ENCODE assay signal across 20 cellular contexts in genomic region chr3:128841926-128842920, GRCh38. TPM values are rescaled to one million over a fixed set of nuclear protein-coding genes. Genes with fewer than 3 reads are reported as not detected.
DNase-seq lines count a peak whose midpoint lies in the region; ATAC-seq, FAIRE-seq and TF ChIP-seq lines count a peak whose summit lies in the region.
"Had no signal": no experiment of that assay in that cellular context is flagged by ENCODE, and none has a peak within 500 bp of the region (broad histone marks: within the 10 kb centered on the region; RNA-seq: fewer than 3 reads in every experiment).

No MANE protein-coding gene starts in this region.

- H3K27me3 ChIP-seq in HepG2 (ENCODE audit: control insufficient read depth in 1 of 2, insufficient read depth in 2 of 2, low read length in 2 of 2) (peaks cover 0 to 24% of the 10 kb centered on the region in 2 experiments; a peak in 2 of 5 replicates), right lobe of liver (no peaks in the 10 kb centered on the region), neuronal stem cell (ENCODE audit: control insufficient read depth in 3 of 3, insufficient read depth in 3 of 3, low read depth in 1 of 3, low read length in 3 of 3) (no peaks in the 10 kb centered on the region)
- H3K27me3 ChIP-seq: SJCRH30 had no signal

- TF ChIP-seq EP300 in HepG2 (IDR thresholded peaks at IDR 0.05; ENCODE audit: low read depth in 2 of 2, low read length in 2 of 2) (no peak), HepG2 (CRISPR knock-in tag; IDR thresholded peaks at IDR 0.05; ENCODE audit: borderline replicate concordance) (no peak)

- no peak overlapping the region for H3K18ac ChIP-seq in neuronal stem cell (ENCODE audit: low read length)

- H3K79me1 ChIP-seq in neuronal stem cell (ENCODE audit: low read depth, low read length), result no peaks in the 10 kb centered on the region

- DNase-seq in HepG2 (ENCODE audit: low spot score) (no peak), right lobe of liver (no peak), T-helper 17 cell (no peak), neuronal stem cell (ENCODE audit: low spot score) (no peak), EL (no peak)
- DNase-seq: C1 segment of cervical spinal cord; Calu3; CD8-positive, alpha-beta T cell; GF-D8; KG1; NCI-H1105 treated with DMSO at 0.1 percent for 48 hours; NCI-H2029 treated with DMSO at 0.1 percent for 48 hours; NCI-H2171; NCI-H345; NCI-H524 treated with DMSO at 0.1 percent for 48 hours; SJCRH30 had no signal

- 16% methylated on average over 10 of the region's 10 CpGs for WGBS in HepG2 (ENCODE audit: low lambda C conversion rate)
- WGBS in right lobe of liver (ENCODE audit: insufficient coverage, low coverage, low lambda C conversion rate, missing lambda C conversion rate), result 75% methylated on average over 5 of the region's 10 CpGs
- no CpG with 5 or more reads among the region's 10 CpGs for WGBS in neuronal stem cell (ENCODE audit: extremely low coverage in 2 of 2, insufficient read length in 2 of 2, insufficient replicate concordance in 1 of 2), 2 donors

- H3K36me3 ChIP-seq in HepG2 (replicated peaks in 1 of 2; ENCODE audit: control insufficient read depth in 1 of 2, insufficient read depth in 2 of 2, low read length in 2 of 2), result no peaks in the 10 kb centered on the region
- no peaks in the 10 kb centered on the region for H3K36me3 ChIP-seq in right lobe of liver
- H3K36me3 ChIP-seq in neuronal stem cell (replicated peaks in 1 of 2; ENCODE audit: control insufficient read depth in 2 of 2, insufficient read depth in 2 of 2, low read length in 2 of 2), result no peaks in the 10 kb centered on the region
- H3K36me3 ChIP-seq: SJCRH30 had no signal

- H3K4me1 Mint-ChIP-seq in T-helper 17 cell, result peaks cover 15% of the 10 kb centered on the region

- H3K27me3 Mint-ChIP-seq in T-helper 17 cell, result no peaks in the 10 kb centered on the region

- no peak for TF ChIP-seq CTCF in HepG2 (CRISPR knock-in tag; IDR thresholded peaks at IDR 0.05)
- no peak for TF ChIP-seq CTCF in right lobe of liver (IDR thresholded peaks at IDR 0.05)

- no peak for TF ChIP-seq RAD21 in HepG2 (CRISPR knock-in tag; IDR thresholded peaks at IDR 0.05)

- H3K79me2 ChIP-seq in HepG2 (ENCODE audit: insufficient read depth, low read length), result no peaks in the 10 kb centered on the region

- peak overlapping the region; percentile 30 for H4K8ac ChIP-seq in neuronal stem cell (ENCODE audit: low read depth, low read length)

- H3K4me1 ChIP-seq in HepG2 (ENCODE audit: insufficient read depth, low read length) (peaks cover 11% of the 10 kb centered on the region), right lobe of liver (peaks cover 0 to 3% (median 1%) of the 10 kb centered on the region in 4 donors), neuronal stem cell (ENCODE audit: control insufficient read depth in 2 of 2, insufficient read depth in 1 of 2, low read depth in 1 of 2, low read length in 2 of 2) (peaks cover 5 to 6% of the 10 kb centered on the region in 2 donors)
- H3K4me1 ChIP-seq: SJCRH30 had no signal

- POLR2A ChIA-PET in HepG2 (lab: Yijun Ruan, JAX), result no interaction called here

- H3K23ac ChIP-seq in neuronal stem cell (ENCODE audit: low read depth, low read length, poor library complexity), result peak overlapping the region; percentile 29

- no peak overlapping the region for H3K4ac ChIP-seq in neuronal stem cell (ENCODE audit: low read length)

- H4K91ac ChIP-seq in neuronal stem cell (ENCODE audit: low read depth, low read length, poor library complexity), result no peak overlapping the region

- no peaks in the 10 kb centered on the region for H3K9me3 ChIP-seq in HepG2 (ENCODE audit: low read length)
- no peaks in the 10 kb centered on the region for H3K9me3 ChIP-seq in right lobe of liver
- no peaks in the 10 kb centered on the region for H3K9me3 ChIP-seq in T-helper 17 cell (ENCODE audit: control insufficient read depth, low read length, poor library complexity, severe bottlenecking)
- H3K9me3 ChIP-seq in neuronal stem cell (replicated peaks in 1 of 2; ENCODE audit: control insufficient read depth in 2 of 2, insufficient read depth in 1 of 2, low read depth in 1 of 2, low read length in 2 of 2), result no peaks in the 10 kb centered on the region
- H3K9me3 ChIP-seq: SJCRH30 had no signal

- intact Hi-C loops in HepG2 (cut with micrococcal nuclease; ENCODE audit: unreplicated experiment), result no loop called here
- intact Hi-C loops in right lobe of liver (cut with DNase I), result no loop called here

- H2BK5ac ChIP-seq in neuronal stem cell (ENCODE audit: low read length), result no peak overlapping the region

- no peak overlapping the region for H2AFZ ChIP-seq in HepG2 (ENCODE audit: low read length)
- H2AFZ ChIP-seq in neuronal stem cell (ENCODE audit: low read length), result no peak overlapping the region

- H2BK120ac ChIP-seq in neuronal stem cell (ENCODE audit: low read depth, low read length), result no peak overlapping the region

- BruUV-seq in HepG2 (replicated peaks; lab: Mats Ljungman, UMichigan), result no TSS peak

- H3K4me3 ChIP-seq in HepG2 (replicated peaks in 1 of 3; ENCODE audit: insufficient read depth in 1 of 3, low read depth in 2 of 3, low read length in 3 of 3) (no peak overlapping the region), right lobe of liver (no peak overlapping the region), neuronal stem cell (ENCODE audit: low read length in 2 of 2) (no peak overlapping the region)
- H3K4me3 ChIP-seq: SJCRH30 had no signal

- no peak for ATAC-seq in HepG2
- ATAC-seq in right lobe of liver, result no peak
- no peak for ATAC-seq in T-helper 17 cell
- ATAC-seq in HG02798 (IDR thresholded peaks at IDR 0.05; ENCODE audit: poor library complexity, unreplicated experiment), result no peak
- no peak for ATAC-seq in HG03571 (IDR thresholded peaks at IDR 0.05; ENCODE audit: unreplicated experiment)
- ATAC-seq: CD8-positive, alpha-beta T cell had no signal

- no peak overlapping the region for H2AK5ac ChIP-seq in neuronal stem cell (ENCODE audit: low read depth, low read length)

- FAIRE-seq in HepG2 (lab: Jason Lieb, UNC), result no peak
- FAIRE-seq: H54, RCC 7860 had no signal

- no peak for TF ChIP-seq POLR2A in HepG2 (IDR thresholded peaks at IDR 0.05; ENCODE audit: insufficient read depth in 1 of 2, low read depth in 2 of 2, low read length in 2 of 2)
- no peak for TF ChIP-seq POLR2A in right lobe of liver (IDR thresholded peaks at IDR 0.05)

- peak overlapping the region; percentile 6 for H3K14ac ChIP-seq in neuronal stem cell (ENCODE audit: low read length)

- H4K20me1 ChIP-seq in HepG2 (ENCODE audit: insufficient read depth, low read length), result no peaks in the 10 kb centered on the region

- H3K27ac ChIP-seq in HepG2 (ENCODE audit: extremely low read length, insufficient read depth, low read length) (no peak overlapping the region), right lobe of liver (no peak overlapping the region), neuronal stem cell (replicated peaks; ENCODE audit: low read length) (no peak overlapping the region)
- H3K27ac ChIP-seq: SJCRH30 had no signal

- CTCF ChIA-PET in HepG2 (lab: Yijun Ruan, JAX; ENCODE audit: low intra/inter-chr PET ratio, low total read pairs), result no interaction called here

- H2BK12ac ChIP-seq in neuronal stem cell (ENCODE audit: low read length), result no peak overlapping the region

- H3K4me2 ChIP-seq in HepG2 (ENCODE audit: low read depth, low read length) (no peak overlapping the region), neuronal stem cell (ENCODE audit: insufficient read depth, low read length, poor library complexity, severe bottlenecking) (no peak overlapping the region)

- no peak overlapping the region for H2BK15ac ChIP-seq in neuronal stem cell (ENCODE audit: low read length)

- peak overlapping the region; percentile 27 for H3K27ac Mint-ChIP-seq in T-helper 17 cell
- H3K27ac Mint-ChIP-seq: CD8-positive, alpha-beta T cell had no signal

- no peak overlapping the region for H3K9ac ChIP-seq in HepG2 (ENCODE audit: insufficient read depth, low read depth, low read length)
- H3K9ac ChIP-seq in neuronal stem cell (ENCODE audit: low read depth, low read length, poor library complexity), result no peak overlapping the region

- in situ Hi-C loops in HepG2 (cut with HindIII; ENCODE audit: extremely low pct_ligation_motif_present, low pct_unique_long_range_greater_than_20kb), result no loop called here

- no peak overlapping the region for H3K4me3 Mint-ChIP-seq in T-helper 17 cell
- H3K4me3 Mint-ChIP-seq: CD8-positive, alpha-beta T cell had no signal

- no peaks in the 10 kb centered on the region for H3K36me3 Mint-ChIP-seq in T-helper 17 cell (ENCODE audit: low read depth)
- H3K36me3 Mint-ChIP-seq: CD8-positive, alpha-beta T cell had no signal

TF ChIP-seq in HepG2, 621 proteins besides CTCF, POLR2A, EP300 and RAD21 (continues in another document):
- no peak for TF ChIP-seq CCDC6 (CRISPR knock-in tag; IDR thresholded peaks at IDR 0.05)

RNA-seq across cellular contexts. Expression of gene ACAD9, which starts 37.2 kb away (rescaled TPM):
- 37.3 and 38.2 TPM in 2 replicates for total RNA-seq in HepG2 (2016; rRNA removed; fragmentation: Illumina TruSeq; extraction: Trizol)
- 8.1 and 10.8 TPM in 2 replicates for total RNA-seq in HepG2 (2016; cell fraction: cytosol; rRNA removed; fragmentation: Illumina TruSeq; extraction: Trizol; ENCODE audit: low read depth)
- total RNA-seq in HepG2 (2016; cell fraction: insoluble cytoplasmic fraction; rRNA removed; fragmentation: Illumina TruSeq; extraction: Trizol), result 39.1 and 39.5 TPM in 2 replicates
- total RNA-seq in HepG2 (2016; cell fraction: membrane; rRNA removed; fragmentation: Illumina TruSeq; extraction: Trizol), result 11.6 and 12.1 TPM in 2 replicates
- 44.5 and 48.5 TPM in 2 replicates for total RNA-seq in HepG2 (2016; cell fraction: nucleus; rRNA removed; fragmentation: Illumina TruSeq; extraction: Trizol)
- polyA plus RNA-seq in HepG2 (2011; rRNA removed), result 15.3 and 16.7 TPM in 2 replicates
- 12.8 and 15.9 TPM in 2 replicates for polyA plus RNA-seq in HepG2 (2011; cell fraction: cytosol; rRNA removed)
- polyA plus RNA-seq in HepG2 (2011; cell fraction: nucleus; rRNA removed), result 45.5 and 47.0 TPM in 2 replicates
- 8.2 and 9.0 TPM in 2 replicates for polyA plus RNA-seq in HepG2 (2012)
- 4.2 and 5.4 TPM in 2 replicates for polyA plus RNA-seq in HepG2 (2016; cell fraction: cytosol; fragmentation: Illumina TruSeq; extraction: Trizol; ENCODE audit: low read depth)
- 34.4 and 38.2 TPM in 2 replicates for polyA plus RNA-seq in HepG2 (2016; cell fraction: insoluble cytoplasmic fraction; fragmentation: Illumina TruSeq; extraction: Trizol; ENCODE audit: low read depth)
- 6.2 and 6.9 TPM in 2 replicates for polyA plus RNA-seq in HepG2 (2016; cell fraction: membrane; fragmentation: Illumina TruSeq; extraction: Trizol; ENCODE audit: low read depth)
- polyA plus RNA-seq in HepG2 (2016; cell fraction: nucleus; fragmentation: Illumina TruSeq; extraction: Trizol; ENCODE audit: insufficient read depth, low read depth), result 43.1 and 43.8 TPM in 2 replicates
- polyA minus RNA-seq in HepG2 (2011; rRNA and poly(A)+ RNA removed; ENCODE audit: low replicate concordance), result 54.0 and 100 TPM in 2 replicates
- 8.7 and 11.3 TPM in 2 replicates for polyA minus RNA-seq in HepG2 (2011; cell fraction: cytosol; rRNA and poly(A)+ RNA removed)
- polyA minus RNA-seq in HepG2 (2011; cell fraction: nucleus; rRNA and poly(A)+ RNA removed), result 62.3 and 66.0 TPM in 2 replicates
- 10 to 100 TPM; 28.5 to 36.9 (median 28.9) TPM for total RNA-seq in right lobe of liver
- total RNA-seq in T-helper 17 cell, result 10 to 100 TPM; 37.0 to 62.4 TPM
- polyA plus RNA-seq in neuronal stem cell (2013, experiment 1 of 2), result 23.2 TPM
- 22.6 TPM for polyA plus RNA-seq in neuronal stem cell (2013, experiment 2 of 2)
